22 cellular contexts compared by ENCODE assay signal in genomic region chr7:10739401-10739800, GRCh38.
"Had no signal": no experiment of that assay in that cellular context is flagged by ENCODE, and none has a peak within 500 bp of the region (broad histone marks: within the 10 kb centered on the region; RNA-seq: fewer than 3 reads in every experiment).

No MANE protein-coding gene starts in this region.

- H3K36me3 ChIP-seq: Peyer's patch, SJCRH30 had no signal

- DNase-seq: KBM-7, NCI-H1092, NCI-H1105 treated with DMSO at 0.1 percent for 48 hours, NCI-H1417 treated with DMSO at 0.1 percent for 48 hours, NCI-H146, NCI-H1694 treated with DMSO at 0.1 percent for 48 hours, NCI-H1930, NCI-H2081, NCI-H2171, NCI-H226, NCI-H446, NCI-H510A, NCI-H524 treated with DMSO at 0.1 percent for 48 hours, NCI-H69, NCI-H774, PC-9, Peyer's patch, SHP77 treated with DMSO at 0.1 percent for 48 hours, SJCRH30 had no signal

- ATAC-seq: Right ventricle myocardium inferior, SK-N-SH treated with all-trans-retinoic acid at 6 μM for 48 hours had no signal

- H3K4me1 ChIP-seq: Peyer's patch, SJCRH30 had no signal

- H3K4me3 ChIP-seq: PC-9, Peyer's patch, SJCRH30 had no signal

- H3K27me3 ChIP-seq: Peyer's patch, SJCRH30 had no signal

- H3K27ac ChIP-seq: HL-60, PC-9, Peyer's patch, SJCRH30 had no signal

- H2AFZ ChIP-seq: PC-9 had no signal

- H3K4me2 ChIP-seq: PC-9 had no signal

- H3K9me3 ChIP-seq: Peyer's patch, SJCRH30 had no signal
